ENCODE assay signal across 23 cellular contexts in the genomic region with DNA sequence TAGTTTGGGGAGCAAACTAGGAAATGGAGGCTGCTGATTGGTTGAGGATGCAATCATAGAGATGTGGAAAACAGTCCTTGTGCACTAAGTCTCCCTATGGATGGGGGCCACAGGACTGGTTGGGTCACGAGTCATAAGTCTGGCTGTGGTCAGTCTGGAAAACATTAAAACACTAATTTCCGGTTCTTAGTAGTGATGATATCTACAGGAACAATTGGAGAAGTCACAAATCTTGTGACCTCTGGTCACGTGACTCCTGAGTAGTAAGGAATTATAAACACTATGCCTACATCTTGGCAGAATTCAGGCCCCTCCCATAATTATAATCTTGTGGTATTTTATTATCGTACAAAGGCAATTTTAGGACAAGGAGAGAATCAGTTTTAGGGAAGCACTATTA.
DNase-seq lines count a peak whose midpoint lies in the region; ATAC-seq and TF ChIP-seq lines count a peak whose summit lies in the region.
"Had no signal": no experiment of that assay in that cellular context is flagged by ENCODE, and none has a peak within 500 bp of the region (broad histone marks: within the 10 kb centered on the region; RNA-seq: fewer than 3 reads in every experiment).

No MANE protein-coding gene starts in this region.

- H3K9me3 Mint-ChIP-seq in osteocyte (ENCODE audit: unreplicated experiment), result peaks cover 5% of the 10 kb centered on the region

- no peaks in the 10 kb centered on the region for H3K36me3 Mint-ChIP-seq in osteocyte (ENCODE audit: unreplicated experiment)
- H3K36me3 Mint-ChIP-seq: immature natural killer cell; stimulated activated memory B cell treated with anti-CD40 and anti-IgM and Interleukin-4, amounts not matched to agents 10 μg/mL and 1 μg/mL and 100 μg/mL, for 72 hours had no signal

- no peaks in the 10 kb centered on the region for H3K27me3 Mint-ChIP-seq in osteocyte (ENCODE audit: unreplicated experiment)
- H3K27me3 Mint-ChIP-seq: activated T-helper 17 cell treated with anti-CD3 and anti-CD28 coated beads, Interleukin-2, amount 50 U/mL, for 72 hours; stimulated activated memory B cell treated with anti-CD40 and anti-IgM and Interleukin-4, amounts not matched to agents 10 μg/mL and 1 μg/mL and 100 μg/mL, for 72 hours had no signal

- ATAC-seq in SK-N-SH treated with all-trans-retinoic acid at 6 μM for 48 hours (peak; percentile 66), GM18907 (IDR thresholded peaks at IDR 0.05; ENCODE audit: unreplicated experiment) (no peak), HG03521 (IDR thresholded peaks at IDR 0.05; ENCODE audit: unreplicated experiment) (no peak)
- ATAC-seq: activated T-helper 17 cell treated with anti-CD3 and anti-CD28 coated beads, Interleukin-2, amount 50 U/mL, for 72 hours; GM23338; lower lobe of right lung; sciatic nerve; stimulated activated memory B cell treated with anti-CD40 and anti-IgM and Interleukin-4, amounts not matched to agents 10 μg/mL and 1 μg/mL and 100 μg/mL, for 72 hours had no signal

- no peak for TF ChIP-seq CTCF in fibroblast of pulmonary artery (IDR thresholded peaks at IDR 0.05; ENCODE audit: low read length, missing control alignments)
- no peak for TF ChIP-seq CTCF in osteocyte (IDR thresholded peaks at IDR 0.05)

- no peak overlapping the region for H3K4me3 Mint-ChIP-seq in osteocyte (ENCODE audit: unreplicated experiment)
- H3K4me3 Mint-ChIP-seq: activated T-helper 17 cell treated with anti-CD3 and anti-CD28 coated beads, Interleukin-2, amount 50 U/mL, for 72 hours; GM23338; immature natural killer cell; stimulated activated memory B cell treated with anti-CD40 and anti-IgM and Interleukin-4, amounts not matched to agents 10 μg/mL and 1 μg/mL and 100 μg/mL, for 72 hours had no signal

- peak overlapping the region; percentile 47 for H3K27ac Mint-ChIP-seq in osteocyte (ENCODE audit: unreplicated experiment)
- H3K27ac Mint-ChIP-seq: activated T-helper 17 cell treated with anti-CD3 and anti-CD28 coated beads, Interleukin-2, amount 50 U/mL, for 72 hours; GM23338; immature natural killer cell; stimulated activated memory B cell treated with anti-CD40 and anti-IgM and Interleukin-4, amounts not matched to agents 10 μg/mL and 1 μg/mL and 100 μg/mL, for 72 hours had no signal

- DNase-seq in HK-2 (ENCODE audit: unreplicated experiment) (peak; percentile 4), fibroblast of pulmonary artery (ENCODE audit: low read depth) (peak; percentile 85), osteocyte (ENCODE audit: extremely low spot score, unreplicated experiment) (no peak), pons (ENCODE audit: low spot score) (no peak)
- DNase-seq in activated CD4-positive, alpha-beta T cell treated with anti-CD3 and anti-CD28 coated beads for 4 hours, result no peak
- DNase-seq: activated CD4-positive, alpha-beta T cell treated with anti-CD3 and anti-CD28 coated beads for 1 hour; central memory CD4-positive, alpha-beta T cell; erythroblast; immature natural killer cell; lower lobe of right lung; NCI-H146; NCI-H2227 treated with DMSO at 0.1 percent for 48 hours; NCI-H82; nucleus accumbens; T1000 had no signal

- H3K4me1 Mint-ChIP-seq in osteocyte (ENCODE audit: unreplicated experiment), result peaks cover 11% of the 10 kb centered on the region
- H3K4me1 Mint-ChIP-seq: activated T-helper 17 cell treated with anti-CD3 and anti-CD28 coated beads, Interleukin-2, amount 50 U/mL, for 72 hours; GM23338; immature natural killer cell; stimulated activated memory B cell treated with anti-CD40 and anti-IgM and Interleukin-4, amounts not matched to agents 10 μg/mL and 1 μg/mL and 100 μg/mL, for 72 hours had no signal

- no peak overlapping the region for H3K4me3 ChIP-seq in fibroblast of pulmonary artery (replicated peaks; ENCODE audit: low read depth, low read length)
- H3K4me3 ChIP-seq: GM23338, lower lobe of right lung, SK-N-MC had no signal

TF ChIP-seq in SK-N-SH treated with all-trans-retinoic acid at 6 μM for 48 hours, 23 proteins besides CTCF, POLR2A, EP300 and RAD21:
- TF ChIP-seq ISL1 (CRISPR knock-in tag; IDR thresholded peaks at IDR 0.05) (peak; percentile 44), OSR1 (CRISPR knock-in tag; IDR thresholded peaks at IDR 0.05) (no peak)

Comparison
In these comparisons a context has a peak if more than half of its experiments do, and no peak if none do; other contexts are left out.
1. DNase-seq: peak in HK-2 (single experiment) and fibroblast of pulmonary artery (single experiment); none in osteocyte (single experiment), activated CD4-positive, alpha-beta T cell treated with anti-CD3 and anti-CD28 coated beads for 4 hours (0 of 2) and pons (single experiment).